In the genomic region with DNA sequence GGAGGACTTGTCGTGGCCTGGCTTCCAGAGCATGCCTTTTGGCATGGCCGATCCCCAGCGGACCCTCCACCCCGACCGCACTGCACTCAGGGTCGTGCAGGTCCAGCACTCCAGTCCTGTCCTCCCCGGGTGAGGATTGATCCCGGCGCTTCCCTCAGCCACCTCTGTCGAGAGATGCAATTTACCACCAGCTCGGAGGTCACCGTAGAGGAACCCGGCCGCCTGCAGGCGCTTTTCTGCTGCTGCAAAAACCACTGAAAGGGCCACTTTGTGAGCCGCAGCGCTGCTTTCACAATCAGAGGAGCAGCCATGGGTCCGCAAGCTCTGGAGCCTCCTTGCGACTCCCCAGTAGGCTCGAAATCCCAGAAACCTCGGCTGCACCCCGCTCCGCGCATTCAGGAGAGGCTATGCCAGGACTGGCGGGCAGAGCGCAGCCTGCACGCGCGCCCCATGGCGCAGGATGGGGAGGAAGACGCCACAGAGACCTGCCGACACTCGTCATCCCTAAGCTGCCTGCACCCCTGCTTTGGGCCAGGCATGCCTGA, we compare ENCODE assay signal across 10 cellular contexts.
DNase-seq lines count a peak whose midpoint lies in the region; ATAC-seq, FAIRE-seq and TF ChIP-seq lines count a peak whose summit lies in the region.
"Had no signal": no experiment of that assay in that cellular context is flagged by ENCODE, and none has a peak within 500 bp of the region (broad histone marks: within the 10 kb centered on the region; RNA-seq: fewer than 3 reads in every experiment).

No MANE protein-coding gene starts in this region.

- no peaks in the 10 kb centered on the region for H3K9me3 ChIP-seq in OCI-LY7 (ENCODE audit: low read length)
- H3K9me3 ChIP-seq in kidney (ENCODE audit: control insufficient read depth in 1 of 2, low read length in 2 of 2) = no peaks in the 10 kb centered on the region
- H3K9me3 ChIP-seq in subcutaneous abdominal adipose tissue (ENCODE audit: control insufficient read depth in 5 of 5, low read length in 5 of 5) = no peaks in the 10 kb centered on the region
- H3K9me3 ChIP-seq in CD4-positive, alpha-beta memory T cell (ENCODE audit: control insufficient read depth in 1 of 2, low read length in 2 of 2) = no peaks in the 10 kb centered on the region
- H3K9me3 ChIP-seq in SK-N-SH = no peaks in the 10 kb centered on the region
- H3K9me3 ChIP-seq: uterus had no signal

- WGBS in SK-N-SH (ENCODE audit: low lambda C conversion rate) = 88% methylated on average over 6 of the region's 33 CpGs

- no peaks in the 10 kb centered on the region for H4K20me1 ChIP-seq in OCI-LY7 (ENCODE audit: insufficient read depth, low read length)
- no peaks in the 10 kb centered on the region for H4K20me1 ChIP-seq in SK-N-SH (ENCODE audit: insufficient read depth)

- H3K4me3 ChIP-seq in OCI-LY7 (ENCODE audit: low read depth, low read length, poor library complexity, severe bottlenecking) (no peak overlapping the region), kidney (ENCODE audit: low read length in 2 of 2) (no peak overlapping the region), subcutaneous abdominal adipose tissue (ENCODE audit: low read depth in 1 of 5, low read length in 5 of 5) (peak overlapping the region in 4 of 5 donors; percentile 37 to 59 (median 46)), SK-N-SH (ENCODE audit: low read depth in 2 of 2, low read length in 1 of 2) (no peak overlapping the region)
- no peak overlapping the region for H3K4me3 ChIP-seq in CD4-positive, alpha-beta memory T cell (ENCODE audit: low read length in 2 of 2)
- H3K4me3 ChIP-seq: uterus had no signal

- H3K4me1 ChIP-seq in OCI-LY7 (ENCODE audit: insufficient read depth, low read length, poor library complexity, severe bottlenecking) (no peaks in the 10 kb centered on the region), kidney (ENCODE audit: control insufficient read depth in 1 of 2, insufficient read depth in 1 of 2, low read depth in 1 of 2, low read length in 2 of 2) (peaks cover 0 to 3% of the 10 kb centered on the region in 2 donors), subcutaneous abdominal adipose tissue (ENCODE audit: control insufficient read depth in 5 of 5, insufficient read depth in 5 of 5, low read length in 5 of 5) (peaks cover 0 to 14% (median 12%) of the 10 kb centered on the region in 5 donors), SK-N-SH (ENCODE audit: control insufficient read depth in 1 of 2, insufficient read depth in 2 of 2, low read depth in 1 of 2, low read length in 1 of 2) (no peaks in the 10 kb centered on the region)
- peaks cover 5% of the 10 kb centered on the region for H3K4me1 ChIP-seq in CD4-positive, alpha-beta memory T cell (ENCODE audit: insufficient read depth, low read length)
- H3K4me1 ChIP-seq: uterus had no signal

- TF ChIP-seq RAD21 in SK-N-SH (IDR thresholded peaks at IDR 0.05; ENCODE audit: low read length) = no peak

- no peaks in the 10 kb centered on the region for H3K36me3 Mint-ChIP-seq in activated naive CD4-positive, alpha-beta T cell treated with anti-CD3 and anti-CD28 coated beads for 36 hours (ENCODE audit: low read depth)
- no peaks in the 10 kb centered on the region for H3K36me3 Mint-ChIP-seq in CD4-positive, alpha-beta memory T cell

- H3K4me1 Mint-ChIP-seq in activated naive CD4-positive, alpha-beta T cell treated with anti-CD3 and anti-CD28 coated beads for 36 hours (ENCODE audit: low read depth) = peaks cover 8% of the 10 kb centered on the region
- peaks cover 0 to 10% (median 5%) of the 10 kb centered on the region in 4 donors for H3K4me1 Mint-ChIP-seq in CD4-positive, alpha-beta memory T cell

- BruUV-seq in OCI-LY7 (replicated peaks; lab: Mats Ljungman, UMichigan) = no TSS peak

- H3K9ac ChIP-seq in kidney (ENCODE audit: low read length in 2 of 2) (no peak overlapping the region), subcutaneous abdominal adipose tissue (ENCODE audit: low read length in 5 of 5) (peak overlapping the region in 1 of 5 donors; percentile 49), SK-N-SH (no peak overlapping the region)

- no peak overlapping the region for H3K27ac Mint-ChIP-seq in activated naive CD4-positive, alpha-beta T cell treated with anti-CD3 and anti-CD28 coated beads for 36 hours
- no peak overlapping the region for H3K27ac Mint-ChIP-seq in CD4-positive, alpha-beta memory T cell

- peaks cover 43% of the 10 kb centered on the region for H3K27me3 Mint-ChIP-seq in activated naive CD4-positive, alpha-beta T cell treated with anti-CD3 and anti-CD28 coated beads for 36 hours (ENCODE audit: low read depth)
- peaks cover 27 to 34% of the 10 kb centered on the region in 2 donors for H3K27me3 Mint-ChIP-seq in CD4-positive, alpha-beta memory T cell

- peak; percentile 7 for DNase-seq in activated naive CD4-positive, alpha-beta T cell treated with anti-CD3 and anti-CD28 coated beads for 36 hours
- DNase-seq in activated naive CD4-positive, alpha-beta T cell (lab: John Stamatoyannopoulos, UW) = no peak
- DNase-seq in OCI-LY7 (ENCODE audit: low spot score) = no peak
- peak; percentile 64 for DNase-seq in kidney
- no peak for DNase-seq in CD4-positive, alpha-beta memory T cell
- DNase-seq in SK-N-SH = no peak
- DNase-seq: NCI-H526 treated with DMSO at 0.1 percent for 48 hours had no signal

- no peak overlapping the region for H2AFZ ChIP-seq in OCI-LY7 (ENCODE audit: low read length)
- no peak overlapping the region for H2AFZ ChIP-seq in SK-N-SH (ENCODE audit: low read depth)

- intact Hi-C loops in activated naive CD4-positive, alpha-beta T cell treated with anti-CD3 and anti-CD28 coated beads for 36 hours (cut with micrococcal nuclease) = loop anchor here (2.0 to 5.0 kb wide), 2 partner anchors 49 to 1391 kb away; no protein-coding TSS in a partner anchor
- intact Hi-C loops in OCI-LY7 (cut with micrococcal nuclease; ENCODE audit: unreplicated experiment) (loop anchor here (1.0 kb wide), 1 partner anchor 1394 kb away; no protein-coding TSS in a partner anchor), kidney (cut with DNase I) (no loop called here)
- intact Hi-C loops in CD4-positive, alpha-beta memory T cell (cut with micrococcal nuclease) = no loop called here

- H3F3A ChIP-seq in SK-N-SH (replicated peaks; ENCODE audit: insufficient read depth) = no peaks in the 10 kb centered on the region

- 0 out of 2 replicates have a peak overlapping the region, but pooled peaks have one; percentile 15 for H3K4me2 ChIP-seq in OCI-LY7 (ENCODE audit: low read length)
- no peak overlapping the region for H3K4me2 ChIP-seq in SK-N-SH

- no peaks in the 10 kb centered on the region for H3K36me3 ChIP-seq in OCI-LY7 (ENCODE audit: insufficient read depth, low read length)
- no peaks in the 10 kb centered on the region for H3K36me3 ChIP-seq in kidney (ENCODE audit: control insufficient read depth in 1 of 2, insufficient read depth in 2 of 2, low read length in 2 of 2)
- no peaks in the 10 kb centered on the region for H3K36me3 ChIP-seq in subcutaneous abdominal adipose tissue (ENCODE audit: control insufficient read depth in 5 of 5, insufficient read depth in 5 of 5, low read length in 5 of 5)
- no peaks in the 10 kb centered on the region for H3K36me3 ChIP-seq in CD4-positive, alpha-beta memory T cell (ENCODE audit: insufficient read depth, low read length)
- no peaks in the 10 kb centered on the region for H3K36me3 ChIP-seq in SK-N-SH (replicated peaks in 1 of 2; ENCODE audit: control insufficient read depth in 1 of 2, insufficient read depth in 2 of 2, low read length in 1 of 2)
- H3K36me3 ChIP-seq: uterus had no signal

- no peak for FAIRE-seq in kidney (lab: Jason Lieb, UNC)

- no peaks in the 10 kb centered on the region for H3K9me2 ChIP-seq in OCI-LY7 (ENCODE audit: insufficient read depth, low read length)
- H3K9me2 ChIP-seq in SK-N-SH = no peaks in the 10 kb centered on the region

- TF ChIP-seq EP300 in SK-N-SH (IDR thresholded peaks at IDR 0.05; ENCODE audit: borderline replicate concordance in 1 of 2, low read depth in 1 of 2, low read length in 1 of 2) = no peak

- no peak overlapping the region for H3K27ac ChIP-seq in OCI-LY7 (ENCODE audit: low read depth, low read length, poor library complexity, severe bottlenecking)
- H3K27ac ChIP-seq in kidney (ENCODE audit: low read depth in 2 of 2, low read length in 2 of 2) = no peak overlapping the region
- no peak overlapping the region for H3K27ac ChIP-seq in subcutaneous abdominal adipose tissue (ENCODE audit: low read depth, low read length)
- no peak overlapping the region for H3K27ac ChIP-seq in CD4-positive, alpha-beta memory T cell (ENCODE audit: low read depth, low read length)
- no peak overlapping the region for H3K27ac ChIP-seq in SK-N-SH (ENCODE audit: low read depth in 2 of 2, low read length in 1 of 2)
- H3K27ac ChIP-seq: uterus had no signal

- no peak overlapping the region for H3K4me3 Mint-ChIP-seq in activated naive CD4-positive, alpha-beta T cell treated with anti-CD3 and anti-CD28 coated beads for 36 hours
- peak overlapping the region in 2 of 8 donors; percentile 17 to 43 for H3K4me3 Mint-ChIP-seq in CD4-positive, alpha-beta memory T cell

- POLR2A ChIA-PET in OCI-LY7 (lab: Charles Lee) = interaction anchor here (0.5 kb wide), 1 partner anchor 344 kb away, joined by 3 read pairs; no protein-coding TSS in a partner anchor
- POLR2A ChIA-PET in CD4-positive, alpha-beta memory T cell (lab: Charles Lee; ENCODE audit: partially characterized antibody) = no interaction called here
- POLR2A ChIA-PET in SK-N-SH (lab: Yijun Ruan, JAX) = no interaction called here

- TF ChIP-seq CTCF in OCI-LY7 (conservative IDR thresholded peaks at IDR 0.05; ENCODE audit: low read length) (no peak), kidney (IDR thresholded peaks at IDR 0.05; ENCODE audit: borderline replicate concordance, extremely low read depth, insufficient read depth) (no peak), SK-N-SH (IDR thresholded peaks at IDR 0.05) (no peak)

- no peaks in the 10 kb centered on the region for H3K79me2 ChIP-seq in OCI-LY7 (ENCODE audit: insufficient read depth, low read depth, low read length)
- H3K79me2 ChIP-seq in SK-N-SH (ENCODE audit: insufficient read depth) = no peaks in the 10 kb centered on the region

- no peaks in the 10 kb centered on the region for H3K9me3 Mint-ChIP-seq in activated naive CD4-positive, alpha-beta T cell treated with anti-CD3 and anti-CD28 coated beads for 36 hours
- H3K9me3 Mint-ChIP-seq in CD4-positive, alpha-beta memory T cell = peaks cover 0 to 5% (median 0%) of the 10 kb centered on the region in 8 donors

- peaks cover 7 to 22% (median 14%) of the 10 kb centered on the region in 5 donors for H3K27me3 ChIP-seq in subcutaneous abdominal adipose tissue (ENCODE audit: control insufficient read depth in 5 of 5, insufficient read depth in 4 of 5, low read length in 5 of 5)
- no peaks in the 10 kb centered on the region for H3K27me3 ChIP-seq in CD4-positive, alpha-beta memory T cell (ENCODE audit: insufficient read depth, low read length)
- H3K27me3 ChIP-seq in SK-N-SH (ENCODE audit: insufficient read depth) = no peaks in the 10 kb centered on the region
- H3K27me3 ChIP-seq: uterus had no signal

- CTCF ChIA-PET in activated naive CD4-positive, alpha-beta T cell treated with anti-CD3 and anti-CD28 coated beads for 36 hours (lab: Charles Lee) = interaction anchor here (1.1 to 1.7 kb wide), 3 partner anchors 48 to 112 kb away, joined by 3 read pairs; no protein-coding TSS in a partner anchor
- CTCF ChIA-PET in OCI-LY7 (lab: Charles Lee; ENCODE audit: unreplicated experiment) = interaction anchor here (0.6 kb wide), 1 partner anchor 49 kb away, joined by 3 read pairs; no protein-coding TSS in a partner anchor
- CTCF ChIA-PET in CD4-positive, alpha-beta memory T cell (lab: Charles Lee; ENCODE audit: partially characterized antibody) = interaction anchor here (1.3 kb wide), 1 partner anchor 1394 kb away, joined by 4 read pairs; no protein-coding TSS in a partner anchor
- CTCF ChIA-PET in SK-N-SH (lab: Yijun Ruan, JAX) = interaction anchor here (1.0 to 1.6 kb wide), 6 partner anchors 11 to 54 kb away, joined by 3 to 5 read pairs (median 4); no protein-coding TSS in a partner anchor

- ATAC-seq in HG02870 (IDR thresholded peaks at IDR 0.05; ENCODE audit: unreplicated experiment) = no peak

Comparison
In these comparisons a context has a peak if more than half of its experiments do, and no peak if none do; other contexts are left out.
1. DNase-seq: peak in activated naive CD4-positive, alpha-beta T cell treated with anti-CD3 and anti-CD28 coated beads for 36 hours (single experiment) and kidney (single experiment); none in activated naive CD4-positive, alpha-beta T cell (0 of 4), OCI-LY7 (single experiment), CD4-positive, alpha-beta memory T cell (0 of 5) and SK-N-SH (single experiment).
2. H3K4me3 ChIP-seq: peak in subcutaneous abdominal adipose tissue (4 of 5); none in OCI-LY7 (single experiment), kidney (0 of 2), CD4-positive, alpha-beta memory T cell (0 of 2) and SK-N-SH (0 of 2).
3. intact Hi-C loops: an anchor here in activated naive CD4-positive, alpha-beta T cell treated with anti-CD3 and anti-CD28 coated beads for 36 hours (2.0 to 5.0 kb wide) and OCI-LY7 (1.0 kb wide); none called in kidney and CD4-positive, alpha-beta memory T cell.